Comparison of ENCODE assay signal across 31 cellular contexts in genomic region chr2:237170017-237170416, GRCh38.
DNase-seq lines count a peak whose midpoint lies in the region; ATAC-seq and TF ChIP-seq lines count a peak whose summit lies in the region.
"Had no signal": no experiment of that assay in that cellular context is flagged by ENCODE, and none has a peak within 500 bp of the region (broad histone marks: within the 10 kb centered on the region; RNA-seq: fewer than 3 reads in every experiment).

No MANE protein-coding gene starts in this region.

- DNase-seq in Right ventricle myocardium inferior (ENCODE audit: missing footprints) (no peak), right atrium auricular region (ENCODE audit: low spot score) (no peak), fibroblast of mammary gland (ENCODE audit: low read depth) (peak; percentile 95), mesenchymal stem cell (no peak), vagina (ENCODE audit: extremely low spot score in 2 of 2) (peak in 1 of 2 donors; percentile 71), activated gamma-delta T cell treated with Interleukin-2 at 50 U/mL for 16 hours (no peak)
- DNase-seq: 8988T; activated CD4-positive, alpha-beta T cell treated with anti-CD3 and anti-CD28 coated beads, Interleukin-2, amount 50 U/mL, for 48 hours; activated CD4-positive, CD25-positive, alpha-beta regulatory T cell; activated naive CD4-positive, alpha-beta T cell treated with anti-CD3 and anti-CD28 coated beads, Interleukin-2, amount 10 ng/mL, durations not matched to agents 7 days and 5 days; amygdala; CD8-positive, alpha-beta memory T cell; DMS 273 treated with DMSO at 0.1 percent for 48 hours; effector memory CD4-positive, alpha-beta T cell; erythroblast; KBM-7; MG63; NCI-H1105 treated with DMSO at 0.1 percent for 48 hours; NCI-H2081; NCI-H774; right lobe of liver; stimulated activated CD4-positive, alpha-beta T cell treated with anti-CD3 and anti-CD28 coated beads, Interleukin-4, amount 100 ng/mL, for 4 hours; stimulated activated naive B cell treated with anti-CD40 and anti-IgM and Interleukin-4, amounts not matched to agents 10 μg/mL and 1 μg/mL and 100 μg/mL, for 72 hours; testis had no signal

- H3K27ac ChIP-seq in right atrium auricular region (peak overlapping the region in 1 of 2 donors; percentile 63), mesenchymal stem cell (ENCODE audit: low read length, poor library complexity, severe bottlenecking) (no peak overlapping the region), vagina (peak overlapping the region; percentile 78)
- H3K27ac ChIP-seq: parathyroid adenoma, right lobe of liver, RWPE1, SK-N-MC had no signal

- H3K4me2 ChIP-seq in mesenchymal stem cell (ENCODE audit: low read length, poor library complexity, severe bottlenecking): no peak overlapping the region

- H3K27me3 ChIP-seq in right atrium auricular region (no peaks in the 10 kb centered on the region), mesenchymal stem cell (ENCODE audit: control insufficient read depth in 1 of 2, insufficient read depth in 1 of 2, low read length in 2 of 2) (no peaks in the 10 kb centered on the region), vagina (no peaks in the 10 kb centered on the region)
- H3K27me3 ChIP-seq: MG63, right lobe of liver, testis had no signal

- H3K18ac ChIP-seq in mesenchymal stem cell (ENCODE audit: low read depth in 1 of 2, low read length in 2 of 2): peak overlapping the region in 1 of 2 experiments; percentile 54

- 50% methylated on average over 1 of the region's 1 CpG for WGBS in mesenchymal stem cell

- peak overlapping the region in 1 of 2 experiments; percentile 50 for H3K4ac ChIP-seq in mesenchymal stem cell (ENCODE audit: low read depth in 1 of 2, low read length in 2 of 2)

- no peak overlapping the region for H2BK12ac ChIP-seq in mesenchymal stem cell (ENCODE audit: low read length in 2 of 2)

- no peak overlapping the region for H3K14ac ChIP-seq in mesenchymal stem cell (ENCODE audit: low read length in 2 of 2)

- no peak overlapping the region for H2BK5ac ChIP-seq in mesenchymal stem cell (ENCODE audit: low read depth, low read length, poor library complexity, severe bottlenecking)

- no peak overlapping the region for H4K8ac ChIP-seq in mesenchymal stem cell (ENCODE audit: low read length)

- H2AFZ ChIP-seq in mesenchymal stem cell (ENCODE audit: low read depth, low read length): no peak overlapping the region
- H2AFZ ChIP-seq: parathyroid adenoma had no signal

- H3K4me3 ChIP-seq in right atrium auricular region: no peak overlapping the region
- H3K4me3 ChIP-seq in fibroblast of mammary gland (ENCODE audit: control insufficient read depth, low read depth, low read length): no peak overlapping the region
- H3K4me3 ChIP-seq in mesenchymal stem cell (ENCODE audit: insufficient read depth in 1 of 2, low read depth in 1 of 2, low read length in 2 of 2): no peak overlapping the region
- H3K4me3 ChIP-seq in vagina: no peak overlapping the region
- H3K4me3 ChIP-seq: coronary artery, lung, MG63, right lobe of liver, SK-N-MC, testis had no signal

- no peak overlapping the region for H2BK15ac ChIP-seq in mesenchymal stem cell (ENCODE audit: low read depth, poor library complexity, severe bottlenecking)

- H3K4me1 ChIP-seq in right atrium auricular region: no peaks in the 10 kb centered on the region
- peaks cover 3% of the 10 kb centered on the region for H3K4me1 ChIP-seq in mesenchymal stem cell (ENCODE audit: control insufficient read depth, insufficient read depth, low read depth, low read length)
- H3K4me1 ChIP-seq in vagina: no peaks in the 10 kb centered on the region
- H3K4me1 ChIP-seq: parathyroid adenoma, right lobe of liver, testis had no signal

- H3K9me3 ChIP-seq in right atrium auricular region: peaks cover 0 to 18% of the 10 kb centered on the region in 2 donors
- peaks cover 23% of the 10 kb centered on the region for H3K9me3 ChIP-seq in mesenchymal stem cell (ENCODE audit: control insufficient read depth, low read length)
- H3K9me3 ChIP-seq in vagina: no peaks in the 10 kb centered on the region
- H3K9me3 ChIP-seq: testis had no signal

- peak overlapping the region; percentile 49 for H2BK120ac ChIP-seq in mesenchymal stem cell (ENCODE audit: low read depth, low read length)

- H3K79me1 ChIP-seq in mesenchymal stem cell (replicated peaks; ENCODE audit: low read length, poor library complexity, severe bottlenecking): no peaks in the 10 kb centered on the region

- H3K23ac ChIP-seq in mesenchymal stem cell (ENCODE audit: low read length in 2 of 2): no peak overlapping the region

- H3K36me3 ChIP-seq in right atrium auricular region: no peaks in the 10 kb centered on the region
- no peaks in the 10 kb centered on the region for H3K36me3 ChIP-seq in mesenchymal stem cell (ENCODE audit: control insufficient read depth in 1 of 2, insufficient read depth in 2 of 2, low read depth in 1 of 2, low read length in 2 of 2)
- H3K36me3 ChIP-seq in vagina: no peaks in the 10 kb centered on the region
- H3K36me3 ChIP-seq: right lobe of liver had no signal

- TF ChIP-seq POLR2A in vagina (IDR thresholded peaks at IDR 0.05): no peak

- TF ChIP-seq CTCF in right atrium auricular region (IDR thresholded peaks at IDR 0.05) (no peak), fibroblast of mammary gland (conservative IDR thresholded peaks at IDR 0.05; ENCODE audit: control insufficient read depth, insufficient read depth, low read depth, low read length) (no peak), vagina (IDR thresholded peaks at IDR 0.05) (no peak)

- intact Hi-C loops in Right ventricle myocardium inferior (cut with DNase I): no loop called here
- intact Hi-C loops in vagina (cut with DNase I): no loop called here

- H4K91ac ChIP-seq in mesenchymal stem cell (ENCODE audit: low read length): no peak overlapping the region

- H3K9ac ChIP-seq in mesenchymal stem cell (ENCODE audit: low read length): peak overlapping the region; percentile 91
- H3K9ac ChIP-seq: parathyroid adenoma had no signal

- no peak overlapping the region for H2AK5ac ChIP-seq in mesenchymal stem cell (ENCODE audit: low read length, severe bottlenecking)

- ATAC-seq in Right ventricle myocardium inferior: peak; percentile 66
- no peak for ATAC-seq in HG03175 (IDR thresholded peaks at IDR 0.05; ENCODE audit: unreplicated experiment)
- no peak for ATAC-seq in HG02981 (IDR thresholded peaks at IDR 0.05; ENCODE audit: unreplicated experiment)
- ATAC-seq: right lobe of liver; stimulated activated naive B cell treated with anti-CD40 and anti-IgM and Interleukin-4, amounts not matched to agents 10 μg/mL and 1 μg/mL and 100 μg/mL, for 72 hours had no signal
